10 cellular contexts compared by ENCODE assay signal in genomic region chr11:2099523-2100316, GRCh38. TPM values are rescaled to one million over a fixed set of nuclear protein-coding genes. Genes with fewer than 3 reads are reported as not detected.
A peak's percentile ranks its signal among the peaks of the same experiment; 100 is the strongest.
DNase-seq lines count a peak whose midpoint lies in the region; ATAC-seq and TF ChIP-seq lines count a peak whose summit lies in the region.
"Had no signal": no experiment of that assay in that cellular context is flagged by ENCODE, and none has a peak within 500 bp of the region (broad histone marks: within the 10 kb centered on the region; RNA-seq: fewer than 3 reads in every experiment).

No MANE protein-coding gene starts in this region.

- POLR2A ChIA-PET in HCT116 (lab: Charles Lee), result no interaction called here

- H3K27me3 ChIP-seq in HCT116 (ENCODE audit: insufficient read depth, low read length) (no peaks in the 10 kb centered on the region), ovary (no peaks in the 10 kb centered on the region)

- DNase-seq in HCT116 (ENCODE audit: low read depth, low spot score) (no peak), NCI-H345 (lab: John Stamatoyannopoulos, UW) (peak; percentile 70), epithelial cell of prostate (ENCODE audit: low read depth, low spot score) (peak; percentile 62), ovary (peak in 3 of 5 donors; percentile 26 to 49 (median 49)), foreskin melanocyte (no peak), C1 segment of cervical spinal cord (lab: John Stamatoyannopoulos, UW) (no peak), AG08396 (ENCODE audit: low spot score) (no peak)
- DNase-seq: kidney glomerular epithelial cell, substantia nigra had no signal

- intact Hi-C loops in HCT116 (cut with micrococcal nuclease), result no loop called here
- intact Hi-C loops in ovary (cut with DNase I), result loop anchor here in 1 of 4 donors (5.0 kb wide), 2 partner anchors 38 to 53 kb away; partner anchors contain the start of gene IGF2

- H3K36me3 ChIP-seq in HCT116 (ENCODE audit: control insufficient read depth in 1 of 2, insufficient read depth in 2 of 2, low read length in 2 of 2) (no peaks in the 10 kb centered on the region), ovary (no peaks in the 10 kb centered on the region)

- no peak for TF ChIP-seq EP300 in ovary (IDR thresholded peaks at IDR 0.05)

- H3K4me1 ChIP-seq in HCT116 (ENCODE audit: control insufficient read depth in 1 of 2, insufficient read depth in 2 of 2, low read length in 2 of 2) (peaks cover 0 to 3% of the 10 kb centered on the region in 2 experiments; a peak in 2 of 4 replicates), ovary (ENCODE audit: insufficient read depth) (peaks cover 18% of the 10 kb centered on the region)

- H3K9me2 ChIP-seq in HCT116 (ENCODE audit: insufficient read depth), result no peaks in the 10 kb centered on the region

- no peaks in the 10 kb centered on the region for H4K20me1 ChIP-seq in HCT116 (ENCODE audit: insufficient read depth)

- RAD21 ChIA-PET in HCT116 (lab: Charles Lee; ENCODE audit: low non-redundant PET in 1 of 2, low total read pairs in 2 of 2, uncharacterized antibody in 2 of 2, unreplicated experiment in 2 of 2), result interaction anchor here in 1 of 2 experiments (1.1 kb wide), 1 partner anchor 52 kb away, joined by 3 read pairs; no protein-coding TSS in a partner anchor

- CTCF ChIA-PET in HCT116 (lab: Charles Lee), result no interaction called here

- no peak for TF ChIP-seq RAD21 in HCT116 (IDR thresholded peaks at IDR 0.05; ENCODE audit: low read depth)

- H3K4me2 ChIP-seq in HCT116 (ENCODE audit: low read length), result no peak overlapping the region

- H2AFZ ChIP-seq in HCT116 (ENCODE audit: low read depth, low read length, poor library complexity, severe bottlenecking), result no peak overlapping the region

- 83 to 85% (median 84%) methylated on average over 20 of the region's 20 CpGs for WGBS in ovary, 3 donors

- no peak for TF ChIP-seq POLR2A in HCT116 (IDR thresholded peaks at IDR 0.05; ENCODE audit: borderline replicate concordance, extremely low read depth, insufficient read depth, insufficient read length)
- TF ChIP-seq POLR2A in ovary (IDR thresholded peaks at IDR 0.05), result no peak

- H3K4me3 ChIP-seq in HCT116 (replicated peaks in 1 of 2; ENCODE audit: low read depth in 1 of 2, low read length in 2 of 2) (no peak overlapping the region), ovary (no peak overlapping the region)

- H3K27ac ChIP-seq in HCT116 (ENCODE audit: low read depth, low read length), result no peak overlapping the region; the same call in 1 of the 2 replicates
- no peak overlapping the region for H3K27ac ChIP-seq in epithelial cell of prostate
- H3K27ac ChIP-seq in ovary, result no peak overlapping the region

- no TSS peak for BruUV-seq in HCT116 (replicated peaks; lab: Mats Ljungman, UMichigan)

- H3K79me2 ChIP-seq in HCT116 (ENCODE audit: insufficient read depth, low read length), result no peaks in the 10 kb centered on the region

- no peak overlapping the region for H3K9ac ChIP-seq in HCT116 (ENCODE audit: low read length)

- H3K9me3 ChIP-seq in HCT116 (ENCODE audit: control insufficient read depth in 1 of 2, insufficient read depth in 1 of 2, low read depth in 1 of 2, low read length in 2 of 2), result no peaks in the 10 kb centered on the region
- no peaks in the 10 kb centered on the region for H3K9me3 ChIP-seq in ovary

- ATAC-seq in HCT116 (peak; percentile 67), GM21723 (IDR thresholded peaks at IDR 0.05; ENCODE audit: unreplicated experiment) (no peak)

- TF ChIP-seq CTCF in HCT116 (IDR thresholded peaks at IDR 0.05 in 2 of 3, conservative IDR thresholded peaks at IDR 0.05 in 1 of 3; ENCODE audit: borderline replicate concordance in 1 of 3, insufficient read depth in 1 of 3, low read depth in 2 of 3, low read length in 2 of 3), result peak in 2 of 3 experiments; percentile 10 to 15; a peak in 2 of 6 replicates
- no peak for TF ChIP-seq CTCF in ovary (IDR thresholded peaks at IDR 0.05)

TF ChIP-seq in HCT116, 20 proteins besides CTCF, POLR2A, EP300 and RAD21:
- TF ChIP-seq EZH2 (IDR thresholded peaks at IDR 0.05), result no peak
- TF ChIP-seq POLR2AphosphoS5 (IDR thresholded peaks at IDR 0.05; ENCODE audit: low read depth, low read length), result no peak
- no peak for TF ChIP-seq REST (IDR thresholded peaks at IDR 0.05; ENCODE audit: low read depth)
- no peak for TF ChIP-seq EGR1 (IDR thresholded peaks at IDR 0.05; ENCODE audit: low read depth)
- TF ChIP-seq ZFX (IDR thresholded peaks at IDR 0.05), result no peak
- TF ChIP-seq, protein P1, sequence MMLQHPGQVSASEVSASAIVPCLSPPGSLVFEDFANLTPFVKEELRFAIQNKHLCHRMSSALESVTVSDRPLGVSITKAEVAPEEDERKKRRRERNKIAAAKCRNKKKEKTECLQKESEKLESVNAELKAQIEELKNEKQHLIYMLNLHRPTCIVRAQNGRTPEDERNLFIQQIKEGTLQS (IDR thresholded peaks at IDR 0.05), result no peak
- TF ChIP-seq TCF7L2 (IDR thresholded peaks at IDR 0.05; ENCODE audit: borderline replicate concordance, extremely low read depth, insufficient read depth, insufficient read length), result no peak
- TF ChIP-seq SRF (IDR thresholded peaks at IDR 0.05; ENCODE audit: low read depth), result no peak
- TF ChIP-seq, protein P2, sequence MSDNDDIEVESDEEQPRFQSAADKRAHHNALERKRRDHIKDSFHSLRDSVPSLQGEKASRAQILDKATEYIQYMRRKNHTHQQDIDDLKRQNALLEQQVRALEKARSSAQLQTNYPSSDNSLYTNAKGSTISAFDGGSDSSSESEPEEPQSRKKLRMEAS (IDR thresholded peaks at IDR 0.05), result no peak
- TF ChIP-seq ELF1 (IDR thresholded peaks at IDR 0.05; ENCODE audit: borderline replicate concordance, low read depth), result no peak
TF ChIP-seq in HCT116: peak in this region for 0.

RNA-seq across cellular contexts. Expression of gene IGF2, which starts 39.5 kb away (rescaled TPM):
- 17.9 TPM for total RNA-seq in HCT116 (2021; ENCODE audit: unreplicated experiment)
- 12.4 and 15.4 TPM in 2 replicates for polyA plus RNA-seq in HCT116 (2012)
- total RNA-seq in ovary, result 100 to 1,000 TPM in 5 of 7 donors, 10 to 100 TPM in 2; 21.7 to 412 (median 172) TPM
- 10 to 100 TPM; 44.2 to 58.6 TPM for polyA plus RNA-seq in ovary

Comparison
In these comparisons a context has a peak if more than half of its experiments do, and no peak if none do; other contexts are left out.
1. DNase-seq: peak in NCI-H345 (single experiment), epithelial cell of prostate (single experiment) and ovary (3 of 5); none in HCT116 (single experiment), foreskin melanocyte (single experiment), C1 segment of cervical spinal cord (0 of 14) and AG08396 (single experiment).
2. CTCF ChIP-seq: peak in HCT116 (2 of 3); none in ovary (0 of 3).